8 cellular contexts compared by ENCODE assay signal in the genomic region with DNA sequence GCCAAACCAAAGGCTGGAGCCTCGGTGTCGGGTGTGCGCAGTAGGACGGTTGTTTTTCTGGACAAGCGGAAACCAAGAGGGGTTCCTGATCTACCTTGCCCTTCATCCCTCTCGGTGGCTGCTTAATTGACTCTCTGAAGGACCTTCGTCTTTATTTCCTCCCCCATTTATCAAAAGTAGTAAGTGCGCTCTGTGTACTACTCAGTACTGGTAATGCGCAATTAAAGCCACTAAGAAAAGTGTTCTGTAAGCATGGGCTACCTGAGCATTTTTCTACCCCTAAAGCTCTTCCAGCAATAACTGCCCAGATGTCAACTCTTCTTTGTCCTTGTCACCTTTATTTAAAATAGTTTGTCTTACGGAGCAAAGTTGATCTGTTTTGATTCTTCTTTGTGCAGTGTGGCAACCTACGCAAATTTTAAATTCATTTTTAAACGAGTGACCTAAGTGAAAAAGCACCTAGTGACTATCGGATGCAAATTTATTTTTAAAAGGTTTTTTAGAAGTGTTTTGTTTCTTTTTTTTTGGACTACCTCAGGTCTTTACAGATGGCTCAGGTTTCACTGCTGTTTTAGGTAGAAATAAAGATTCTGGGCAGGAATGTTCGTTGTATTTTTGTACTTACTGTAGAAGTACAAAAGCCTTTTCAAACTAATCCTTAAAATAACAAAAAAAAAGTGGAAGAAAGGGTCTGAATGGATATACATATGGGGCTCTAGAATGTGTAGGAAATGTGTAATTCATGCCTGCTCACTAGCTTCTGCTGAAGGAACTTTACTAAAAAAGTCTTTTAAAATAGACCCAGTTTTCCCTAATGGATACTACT. TPM values are rescaled to one million over a fixed set of nuclear protein-coding genes. Genes with fewer than 3 reads are reported as not detected.
A peak's percentile ranks its signal among the peaks of the same experiment; 100 is the strongest.
DNase-seq lines count a peak whose midpoint lies in the region; ATAC-seq and TF ChIP-seq lines count a peak whose summit lies in the region.

No MANE protein-coding gene starts in this region.

- H4K91ac ChIP-seq in trophoblast cell (ENCODE audit: low read depth, low read length) = no peak overlapping the region

- H4K8ac ChIP-seq in trophoblast cell (ENCODE audit: low read depth, low read length) = no peak overlapping the region

- no peak overlapping the region for H2BK12ac ChIP-seq in trophoblast cell (ENCODE audit: low read length)

- H2AK5ac ChIP-seq in trophoblast cell (ENCODE audit: low read length) = no peak overlapping the region

- no peak overlapping the region for H3K9ac ChIP-seq in trophoblast cell (ENCODE audit: low read length)

- H2BK5ac ChIP-seq in trophoblast cell (ENCODE audit: low read depth, low read length, poor library complexity) = no peak overlapping the region

- H2AFZ ChIP-seq in trophoblast cell (ENCODE audit: insufficient read depth, low read length, poor library complexity) = peak overlapping the region; percentile 8

- H4K12ac ChIP-seq in trophoblast cell (ENCODE audit: low read depth, low read length) = no peak overlapping the region

- TF ChIP-seq POLR2A in esophagus muscularis mucosa (IDR thresholded peaks at IDR 0.05; ENCODE audit: low read depth) = no peak

- 19% methylated on average over 14 of the region's 14 CpGs for WGBS in esophagus muscularis mucosa
- no CpG with 5 or more reads among the region's 14 CpGs for WGBS in trophoblast cell (ENCODE audit: extremely low coverage, insufficient coverage, insufficient read length)

- no peak for ATAC-seq in GM18519 (IDR thresholded peaks at IDR 0.05; ENCODE audit: low FRiP score, unreplicated experiment)

- H3K4ac ChIP-seq in trophoblast cell (ENCODE audit: low read depth, low read length) = no peak overlapping the region

- intact Hi-C loops in esophagus muscularis mucosa (cut with DNase I) = loop anchor here (10.0 kb wide), 1 partner anchor 277 kb away; a partner anchor contains a TSS

- H3K36me3 ChIP-seq in esophagus muscularis mucosa = no peaks in the 10 kb centered on the region
- no peaks in the 10 kb centered on the region for H3K36me3 ChIP-seq in trophoblast cell (ENCODE audit: control insufficient read depth in 1 of 2, insufficient read depth in 2 of 2, low read length in 2 of 2)

- H3K79me1 ChIP-seq in trophoblast cell (ENCODE audit: low read length) = peaks cover 5% of the 10 kb centered on the region

- H3K14ac ChIP-seq in trophoblast cell (ENCODE audit: low read length) = no peak overlapping the region

- no peak for TF ChIP-seq CTCF in esophagus muscularis mucosa (IDR thresholded peaks at IDR 0.05)

- peak overlapping the region; percentile 77 for H3K4me2 ChIP-seq in trophoblast cell (ENCODE audit: low read length)

- H2BK120ac ChIP-seq in trophoblast cell (ENCODE audit: insufficient read depth, low read length, poor library complexity) = no peak overlapping the region

- no peak overlapping the region for H3K18ac ChIP-seq in trophoblast cell (ENCODE audit: low read length)

- H3K9me3 ChIP-seq in esophagus muscularis mucosa = no peaks in the 10 kb centered on the region
- no peaks in the 10 kb centered on the region for H3K9me3 ChIP-seq in trophoblast cell (ENCODE audit: insufficient read depth, low read depth, low read length)

- H3K4me1 ChIP-seq in esophagus muscularis mucosa = peaks cover 34 to 68% (median 63%) of the 10 kb centered on the region in 4 donors
- H3K4me1 ChIP-seq in trophoblast cell (ENCODE audit: control insufficient read depth in 1 of 2, insufficient read depth in 2 of 2, low read length in 2 of 2) = no peaks in the 10 kb centered on the region

- TF ChIP-seq EP300 in esophagus muscularis mucosa (IDR thresholded peaks at IDR 0.05) = no peak

- peaks cover 0 to 13% (median 0%) of the 10 kb centered on the region in 4 donors for H3K27me3 ChIP-seq in esophagus muscularis mucosa
- no peaks in the 10 kb centered on the region for H3K27me3 ChIP-seq in trophoblast cell (ENCODE audit: insufficient read depth, low read length)

- H3K27ac ChIP-seq in esophagus muscularis mucosa (replicated peaks in 1 of 4) = peak overlapping the region; percentile 94 to 98 (median 97)
- H3K27ac ChIP-seq in trophoblast cell (ENCODE audit: low read depth, low read length) = no peak overlapping the region

- peaks cover 2% of the 10 kb centered on the region for H3K79me2 ChIP-seq in trophoblast cell (ENCODE audit: control insufficient read depth, insufficient read depth, low read length, poor library complexity)

- DNase-seq in NCI-H2227 (lab: John Stamatoyannopoulos, UW; ENCODE audit: unreplicated experiment) = peak; percentile 2
- DNase-seq in NCI-H2227 treated with DMSO at 0.1 percent for 48 hours (lab: John Stamatoyannopoulos, UW) = no peak
- peak; percentile 62 for DNase-seq in OCI-M1 (lab: John Stamatoyannopoulos, UW)
- DNase-seq in esophagus muscularis mucosa (ENCODE audit: extremely low spot score) = no peak
- DNase-seq in trophoblast cell = no peak
- no peak for DNase-seq in CD1c-positive myeloid dendritic cell (ENCODE audit: extremely low spot score)
- no peak for DNase-seq in AG20443 (ENCODE audit: low spot score)

- H3K4me3 ChIP-seq in esophagus muscularis mucosa (peak overlapping the region; percentile 88 to 98 (median 92)), trophoblast cell (ENCODE audit: low read depth, low read length) (peak overlapping the region; percentile 83)

- no peak overlapping the region for H3K23ac ChIP-seq in trophoblast cell (ENCODE audit: low read length)

RNA-seq across cellular contexts. Expression of a gene that starts 2.0 kb away (rescaled TPM):
- 10 to 100 TPM; 33.2 to 64.2 (median 43.2) TPM for total RNA-seq in esophagus muscularis mucosa
- 3.3 TPM in 2 replicates for polyA plus RNA-seq in trophoblast cell (2013)

Comparison
In these comparisons a context has a peak if more than half of its experiments do, and no peak if none do; other contexts are left out.
1. DNase-seq: peak in NCI-H2227 (single experiment) and OCI-M1 (single experiment); none in NCI-H2227 treated with DMSO at 0.1 percent for 48 hours (single experiment), esophagus muscularis mucosa (single experiment), trophoblast cell (0 of 2), CD1c-positive myeloid dendritic cell (single experiment) and AG20443 (single experiment).